6 cellular contexts compared by ENCODE assay signal in genomic region chr9:40746921-40747485, GRCh38.
DNase-seq lines count a peak whose midpoint lies in the region; ATAC-seq, FAIRE-seq and TF ChIP-seq lines count a peak whose summit lies in the region.
"Not testable (repeated sequence)": the region's sequence is repeated elsewhere in the genome, so short reads cannot be mapped to it uniquely, and the experiment has no call there.

No MANE protein-coding gene starts in this region.

- in situ Hi-C loops in GM12878 (cut with MboI), result not testable (repeated sequence)

- not testable (repeated sequence) for H3K27me3 ChIP-seq in Peyer's patch; GM12878 (replicated peaks in 1 of 2; ENCODE audit: control insufficient read depth in 2 of 2, insufficient read depth in 2 of 2, low read length in 1 of 2)

- not testable (repeated sequence) for FAIRE-seq in GM12878 (lab: Jason Lieb, UNC)

- H3K27ac ChIP-seq in Peyer's patch; GM12878 (ENCODE audit: control insufficient read depth, insufficient read depth): not testable (repeated sequence)

- not testable (repeated sequence) for H3K79me2 ChIP-seq in GM12878 (ENCODE audit: control insufficient read depth, insufficient read depth, low read length)

- CTCF ChIA-PET in GM12878 (lab: Yijun Ruan, JAX), result not testable (repeated sequence)

- not testable (repeated sequence) for H3K4me3 ChIP-seq in Peyer's patch, GM12878

- not testable (repeated sequence) for H3K36me3 ChIP-seq in Peyer's patch; GM12878 (ENCODE audit: control insufficient read depth in 2 of 2, insufficient read depth in 2 of 2, low read length in 1 of 2)

- not testable (repeated sequence) for H3K9me3 ChIP-seq in Peyer's patch; GM12878 (replicated peaks; ENCODE audit: control insufficient read depth, insufficient read depth, low read length)

- TF ChIP-seq POLR2A in Peyer's patch (IDR thresholded peaks at IDR 0.05); GM12878 (IDR thresholded peaks at IDR 0.05; ENCODE audit: low read depth, low read length): not testable (repeated sequence)

- RAD21 ChIA-PET in GM12878 (lab: Charles Lee; ENCODE audit: unreplicated experiment), result not testable (repeated sequence)

- WGBS in GM12878 (ENCODE audit: insufficient coverage, insufficient replicate concordance, low lambda C conversion rate, missing lambda C conversion rate), result no CpG with 5 or more reads among the region's 1 CpG

- BruUV-seq in GM12878 (replicated peaks; lab: Mats Ljungman, UMichigan), result not testable (repeated sequence)

- not testable (repeated sequence) for H3K4me2 ChIP-seq in GM12878 (ENCODE audit: control insufficient read depth, insufficient read depth)

- not testable (repeated sequence) for TF ChIP-seq CTCF in Peyer's patch (IDR thresholded peaks at IDR 0.05); GM12878 (IDR thresholded peaks at IDR 0.05 in 2 of 3, conservative IDR thresholded peaks at IDR 0.05 in 1 of 3; ENCODE audit: control insufficient read depth in 2 of 3, extremely low read depth in 1 of 3, insufficient read depth in 1 of 3, low read depth in 3 of 3, low read length in 3 of 3)

- not testable (repeated sequence) for H4K20me1 ChIP-seq in GM12878 (ENCODE audit: control insufficient read depth, insufficient read depth)

- intact Hi-C loops in GM12878 (cut with micrococcal nuclease; ENCODE audit: unreplicated experiment), result not testable (repeated sequence)

- not testable (repeated sequence) for TF ChIP-seq EP300 in GM12878 (IDR thresholded peaks at IDR 0.05; ENCODE audit: borderline replicate concordance in 1 of 2, control insufficient read depth in 1 of 2, low read depth in 2 of 2, low read length in 2 of 2)

- H2AFZ ChIP-seq in GM12878 (ENCODE audit: control insufficient read depth, low read depth, low read length), result not testable (repeated sequence)

- not testable (repeated sequence) for H3K9ac ChIP-seq in GM12878 (ENCODE audit: control insufficient read depth, insufficient read depth, low read length)

- DNase-seq in Peyer's patch, result peak in 2 of 3 donors; percentile 41 to 50
- DNase-seq in activated CD4-positive, alpha-beta T cell treated with anti-CD3 and anti-CD28 coated beads for 48 hours, result peak; percentile 4
- not testable (repeated sequence) for DNase-seq in GM12878 (ENCODE audit: low read depth, low spot score)
- DNase-seq in stimulated activated CD4-positive, alpha-beta T cell treated with anti-CD3 and anti-CD28 coated beads, Interleukin-1b, Interleukin-23, amount 100 ng/mL, for 48 hours, result peak; percentile 2

- SMC1A ChIA-PET in GM12878 (lab: Charles Lee; ENCODE audit: uncharacterized antibody, unreplicated experiment), result not testable (repeated sequence)

- POLR2A ChIA-PET in GM12878 (lab: Charles Lee), result not testable (repeated sequence)

- not testable (repeated sequence) for TF ChIP-seq RAD21 in GM12878 (IDR thresholded peaks at IDR 0.05; ENCODE audit: insufficient read depth, low read depth, low read length)

- ATAC-seq in GM18861 (IDR thresholded peaks at IDR 0.05; ENCODE audit: unreplicated experiment) (peak; percentile 51), HG02885 (IDR thresholded peaks at IDR 0.05; ENCODE audit: poor library complexity, unreplicated experiment) (peak; percentile 50), GM12878 (peak; percentile 42; the same call in 1 of the 3 replicates)

- H3K4me1 ChIP-seq in Peyer's patch; GM12878 (ENCODE audit: control insufficient read depth, insufficient read depth, low read length): not testable (repeated sequence)

TF ChIP-seq in GM12878, 131 proteins besides CTCF, POLR2A, EP300 and RAD21:
- peak in 1 of 2 experiments; percentile 26; a peak in 1 of 4 replicates for TF ChIP-seq ETV6 (conservative IDR thresholded peaks at IDR 0.05 in 1 of 2, IDR thresholded peaks at IDR 0.05 in 1 of 2; ENCODE audit: borderline replicate concordance in 1 of 2, low read depth in 1 of 2)
- TF ChIP-seq JUNB (IDR thresholded peaks at IDR 0.05), result peak; percentile 67
